ENCODE assay signal across 12 cellular contexts in genomic region chr22:42324991-42325710, GRCh38. TPM values are rescaled to one million over a fixed set of nuclear protein-coding genes. Genes with fewer than 3 reads are reported as not detected.
DNase-seq lines count a peak whose midpoint lies in the region; ATAC-seq and TF ChIP-seq lines count a peak whose summit lies in the region.
"Had no signal": no experiment of that assay in that cellular context is flagged by ENCODE, and none has a peak within 500 bp of the region (broad histone marks: within the 10 kb centered on the region; RNA-seq: fewer than 3 reads in every experiment).

No MANE protein-coding gene starts in this region.

- TF ChIP-seq CTCF in HEK293 (tag by site-specific recombination; IDR thresholded peaks at IDR 0.05), result no peak
- TF ChIP-seq CTCF in natural killer cell (IDR thresholded peaks at IDR 0.05), result no peak

- H3K36me3 ChIP-seq in HEK293 (ENCODE audit: control insufficient read depth in 2 of 2, insufficient read depth in 1 of 2, low read length in 2 of 2), result no peaks in the 10 kb centered on the region
- no peaks in the 10 kb centered on the region for H3K36me3 ChIP-seq in SK-N-MC (ENCODE audit: insufficient read depth, low read length)

- POLR2A ChIA-PET in HEK293 (lab: Yijun Ruan, JAX), result interaction anchor here (0.5 kb wide), 1 partner anchor 357 kb away, joined by 4 read pairs; no protein-coding TSS in a partner anchor

- H3K36me3 Mint-ChIP-seq in activated CD8-positive, alpha-beta memory T cell treated with anti-CD3 and anti-CD28 coated beads, Interleukin-2, amount 10 ng/mL, durations not matched to agents 7 days and 5 days, result peaks cover 3% of the 10 kb centered on the region
- H3K36me3 Mint-ChIP-seq in natural killer cell, result no peaks in the 10 kb centered on the region
- H3K36me3 Mint-ChIP-seq: natural killer cell treated with Interleukin-12 subunit alpha and Interleukin-12 subunit beta and Interleukin-15 and Interleukin-18, amount 100 ng/mL, for 72 hours had no signal

- H3K4me3 Mint-ChIP-seq in activated CD8-positive, alpha-beta memory T cell treated with anti-CD3 and anti-CD28 coated beads, Interleukin-2, amount 10 ng/mL, durations not matched to agents 7 days and 5 days, result no peak overlapping the region
- no peak overlapping the region for H3K4me3 Mint-ChIP-seq in natural killer cell
- H3K4me3 Mint-ChIP-seq: activated B cell treated with CpG ODN at 0.5 μM for 24 hours; B cell; natural killer cell treated with Interleukin-12 subunit alpha and Interleukin-12 subunit beta and Interleukin-15 and Interleukin-18, amount 100 ng/mL, for 72 hours had no signal

- peaks cover 4% of the 10 kb centered on the region for H3K9me3 Mint-ChIP-seq in activated CD8-positive, alpha-beta memory T cell treated with anti-CD3 and anti-CD28 coated beads, Interleukin-2, amount 10 ng/mL, durations not matched to agents 7 days and 5 days (ENCODE audit: low read depth)
- no peaks in the 10 kb centered on the region for H3K9me3 Mint-ChIP-seq in natural killer cell
- H3K9me3 Mint-ChIP-seq: activated B cell treated with CpG ODN at 0.5 μM for 24 hours had no signal

- H3K4me3 ChIP-seq in HEK293 (ENCODE audit: low read depth, low read length) (no peak overlapping the region), SK-N-MC (peak overlapping the region; percentile 24)

- ATAC-seq in activated CD8-positive, alpha-beta memory T cell treated with anti-CD3 and anti-CD28 coated beads, Interleukin-2, amount 10 ng/mL, durations not matched to agents 7 days and 5 days, result peak; percentile 37
- ATAC-seq in natural killer cell (peak; percentile 21 to 28 (median 22)), HG02973 (IDR thresholded peaks at IDR 0.05; ENCODE audit: unreplicated experiment) (no peak), GM21390 (IDR thresholded peaks at IDR 0.05; ENCODE audit: unreplicated experiment) (no peak), GM21825 (IDR thresholded peaks at IDR 0.05; ENCODE audit: unreplicated experiment) (no peak)

- H3K27ac ChIP-seq in HEK293 (ENCODE audit: extremely low read depth, low read depth, low read length), result no peak overlapping the region
- no peak overlapping the region for H3K27ac ChIP-seq in SK-N-MC

- H3K27me3 Mint-ChIP-seq in activated CD8-positive, alpha-beta memory T cell treated with anti-CD3 and anti-CD28 coated beads, Interleukin-2, amount 10 ng/mL, durations not matched to agents 7 days and 5 days, result no peaks in the 10 kb centered on the region
- peaks cover 0 to 12% of the 10 kb centered on the region in 2 donors for H3K27me3 Mint-ChIP-seq in natural killer cell (ENCODE audit: low read depth in 2 of 2)

- intact Hi-C loops in natural killer cell (cut with micrococcal nuclease), result no loop called here

- H3K4me1 Mint-ChIP-seq in activated CD8-positive, alpha-beta memory T cell treated with anti-CD3 and anti-CD28 coated beads, Interleukin-2, amount 10 ng/mL, durations not matched to agents 7 days and 5 days, result peaks cover 24% of the 10 kb centered on the region
- peaks cover 15 to 22% of the 10 kb centered on the region in 2 donors for H3K4me1 Mint-ChIP-seq in natural killer cell

- CTCF ChIA-PET in activated CD8-positive, alpha-beta memory T cell treated with anti-CD3 and anti-CD28 coated beads, Interleukin-2, amount 10 ng/mL, durations not matched to agents 7 days and 5 days (lab: Charles Lee), result interaction anchor here (1.0 kb wide), 1 partner anchor 113 kb away, joined by 3 read pairs; no protein-coding TSS in a partner anchor
- CTCF ChIA-PET in HEK293 (lab: Yijun Ruan, JAX), result no interaction called here

- peaks cover 11% of the 10 kb centered on the region for H3K4me1 ChIP-seq in HEK293 (ENCODE audit: control insufficient read depth, insufficient read depth, low read length)

- H3K9ac ChIP-seq in SK-N-MC (ENCODE audit: insufficient read length), result no peak overlapping the region

- DNase-seq in activated CD8-positive, alpha-beta memory T cell treated with anti-CD3 and anti-CD28 coated beads, Interleukin-2, amount 10 ng/mL, durations not matched to agents 7 days and 5 days, result no peak
- no peak for DNase-seq in activated CD8-positive, alpha-beta memory T cell treated with anti-CD3 and anti-CD28 coated beads for 24 hours
- DNase-seq in SK-N-MC (ENCODE audit: low read depth, low spot score), result no peak
- no peak for DNase-seq in natural killer cell
- DNase-seq: activated B cell treated with CpG ODN at 0.5 μM for 24 hours, NCI-H446 treated with DMSO at 0.1 percent for 48 hours had no signal

- no peak overlapping the region for H3K27ac Mint-ChIP-seq in activated CD8-positive, alpha-beta memory T cell treated with anti-CD3 and anti-CD28 coated beads, Interleukin-2, amount 10 ng/mL, durations not matched to agents 7 days and 5 days
- peak overlapping the region; percentile 63 to 83 for H3K27ac Mint-ChIP-seq in natural killer cell
- H3K27ac Mint-ChIP-seq: activated B cell treated with CpG ODN at 0.5 μM for 24 hours had no signal

- H3K9me3 ChIP-seq in HEK293 (ENCODE audit: control insufficient read depth, insufficient read depth, low read depth, low read length) (no peaks in the 10 kb centered on the region), SK-N-MC (ENCODE audit: low read depth, low read length) (no peaks in the 10 kb centered on the region)

TF ChIP-seq in HEK293, 187 proteins besides CTCF, POLR2A, EP300 and RAD21 (continues in another document):
- TF ChIP-seq SCRT2 (tag by site-specific recombination; IDR thresholded peaks at IDR 0.05) (peak; percentile 96), ZBTB8A (tag by site-specific recombination; IDR thresholded peaks at IDR 0.05) (peak; percentile 21; the same call in 1 of the 2 replicates), ZNF654 (tag by site-specific recombination; IDR thresholded peaks at IDR 0.05; ENCODE audit: low read depth) (no peak), ZBTB1 (tag by site-specific recombination; IDR thresholded peaks at IDR 0.05) (no peak), OSR2 (tag by site-specific recombination; IDR thresholded peaks at IDR 0.05) (peak; percentile 72), KLF9 (tag by site-specific recombination; IDR thresholded peaks at IDR 0.05; ENCODE audit: low read depth) (0 out of 2 replicates have a peak, but pooled peaks have one; percentile 29)
- TF ChIP-seq, protein P1, sequence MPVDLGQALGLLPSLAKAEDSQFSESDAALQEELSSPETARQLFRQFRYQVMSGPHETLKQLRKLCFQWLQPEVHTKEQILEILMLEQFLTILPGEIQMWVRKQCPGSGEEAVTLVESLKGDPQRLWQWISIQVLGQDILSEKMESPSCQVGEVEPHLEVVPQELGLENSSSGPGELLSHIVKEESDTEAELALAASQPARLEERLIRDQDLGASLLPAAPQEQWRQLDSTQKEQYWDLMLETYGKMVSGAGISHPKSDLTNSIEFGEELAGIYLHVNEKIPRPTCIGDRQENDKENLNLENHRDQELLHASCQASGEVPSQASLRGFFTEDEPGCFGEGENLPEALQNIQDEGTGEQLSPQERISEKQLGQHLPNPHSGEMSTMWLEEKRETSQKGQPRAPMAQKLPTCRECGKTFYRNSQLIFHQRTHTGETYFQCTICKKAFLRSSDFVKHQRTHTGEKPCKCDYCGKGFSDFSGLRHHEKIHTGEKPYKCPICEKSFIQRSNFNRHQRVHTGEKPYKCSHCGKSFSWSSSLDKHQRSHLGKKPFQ (tag by site-specific recombination; IDR thresholded peaks at IDR 0.05), result peak; percentile 85
- TF ChIP-seq, protein P2, sequence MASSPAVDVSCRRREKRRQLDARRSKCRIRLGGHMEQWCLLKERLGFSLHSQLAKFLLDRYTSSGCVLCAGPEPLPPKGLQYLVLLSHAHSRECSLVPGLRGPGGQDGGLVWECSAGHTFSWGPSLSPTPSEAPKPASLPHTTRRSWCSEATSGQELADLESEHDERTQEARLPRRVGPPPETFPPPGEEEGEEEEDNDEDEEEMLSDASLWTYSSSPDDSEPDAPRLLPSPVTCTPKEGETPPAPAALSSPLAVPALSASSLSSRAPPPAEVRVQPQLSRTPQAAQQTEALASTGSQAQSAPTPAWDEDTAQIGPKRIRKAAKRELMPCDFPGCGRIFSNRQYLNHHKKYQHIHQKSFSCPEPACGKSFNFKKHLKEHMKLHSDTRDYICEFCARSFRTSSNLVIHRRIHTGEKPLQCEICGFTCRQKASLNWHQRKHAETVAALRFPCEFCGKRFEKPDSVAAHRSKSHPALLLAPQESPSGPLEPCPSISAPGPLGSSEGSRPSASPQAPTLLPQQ (tag by site-specific recombination; IDR thresholded peaks at IDR 0.05), result peak; percentile 35; the same call in 1 of the 2 replicates

RNA-seq across cellular contexts. Expression of gene TCF20, which starts 54.7 kb away (rescaled TPM):
- 10 to 100 TPM; 73.1 to 82.5 TPM for total RNA-seq in activated CD8-positive, alpha-beta memory T cell treated with anti-CD3 and anti-CD28 coated beads, Interleukin-2, amount 10 ng/mL, durations not matched to agents 7 days and 5 days
- 10 to 100 TPM; 57.8 to 70.8 (median 69.1) TPM for total RNA-seq in natural killer cell

Comparison
In these comparisons a context has a peak if more than half of its experiments do, and no peak if none do; other contexts are left out.
1. ATAC-seq: peak in activated CD8-positive, alpha-beta memory T cell treated with anti-CD3 and anti-CD28 coated beads, Interleukin-2, amount 10 ng/mL, durations not matched to agents 7 days and 5 days (single experiment) and natural killer cell (3 of 3); none in HG02973 (single experiment), GM21390 (single experiment) and GM21825 (single experiment).